In genomic region chr2:168522446-168522845, GRCh38 we compare ENCODE assay signal across 32 cellular contexts.
"Had no signal": no experiment of that assay in that cellular context is flagged by ENCODE, and none has a peak within 500 bp of the region (broad histone marks: within the 10 kb centered on the region; RNA-seq: fewer than 3 reads in every experiment).

No MANE protein-coding gene starts in this region.

- H3K4me3 Mint-ChIP-seq: activated CD4-positive, alpha-beta T cell treated with anti-CD3 and anti-CD28 coated beads, Interleukin-2, amount 10 ng/mL, durations not matched to agents 24 days and 14 days; activated CD8-positive, alpha-beta T cell treated with anti-CD3 and anti-CD28 coated beads, Interleukin-2, amount 10 ng/mL, durations not matched to agents 7 days and 5 days; activated naive CD4-positive, alpha-beta T cell treated with anti-CD3 and anti-CD28 coated beads for 36 hours; activated T-cell treated with anti-CD3 and anti-CD28 coated beads, Interleukin-2, amount 50 U/mL, for 4 hours; activated T-helper 1 cell treated with anti-CD3 and anti-CD28 coated beads, Interleukin-12 subunit alpha, Interleukin-12 subunit beta, Interleukin-2, Interleukin-4 antibody, amounts not matched to agents 30 ng/mL and 10 ng/mL and 1 ng/mL, durations not matched to agents 14 hours and 24 hours and 36 hours; T-helper 1 cell treated with Interleukin-12 subunit alpha and Interleukin-12 subunit beta and Interleukin-4 antibody, amounts not matched to agents 30 μg/mL and 1 μg/mL, for 36 hours; T-helper 2 cell treated with Interferon-gamma antibody and Interleukin-4, amounts not matched to agents 5 μg/mL and 100 μg/mL, for 36 hours had no signal

- H3K4me3 ChIP-seq: adrenal gland, body of pancreas, breast epithelium, PC-9, SJSA1 had no signal

- H3K9ac ChIP-seq: KMS-11, SK-N-SH had no signal

- H3K9me3 ChIP-seq: adrenal gland, body of pancreas, breast epithelium, SJSA1, SK-N-SH had no signal

- H3K27ac Mint-ChIP-seq: activated CD4-positive, alpha-beta T cell treated with anti-CD3 and anti-CD28 coated beads, Interleukin-2, amount 10 ng/mL, durations not matched to agents 24 days and 14 days; activated CD8-positive, alpha-beta T cell treated with anti-CD3 and anti-CD28 coated beads, Interleukin-2, amount 10 ng/mL, durations not matched to agents 7 days and 5 days; activated naive CD4-positive, alpha-beta T cell treated with anti-CD3 and anti-CD28 coated beads for 36 hours; activated naive CD4-positive, alpha-beta T cell treated with anti-CD3 and anti-CD28 coated beads, Interleukin-2, amount 50 U/mL, for 72 hours; activated T-helper 1 cell treated with anti-CD3 and anti-CD28 coated beads, Interleukin-12 subunit alpha, Interleukin-12 subunit beta, Interleukin-2, Interleukin-4 antibody, amounts not matched to agents 30 ng/mL and 10 ng/mL and 1 ng/mL, durations not matched to agents 14 hours and 24 hours and 36 hours; T-helper 1 cell treated with Interleukin-12 subunit alpha and Interleukin-12 subunit beta and Interleukin-4 antibody, amounts not matched to agents 30 μg/mL and 1 μg/mL, for 36 hours; T-helper 2 cell treated with Interferon-gamma antibody and Interleukin-4, amounts not matched to agents 5 μg/mL and 100 μg/mL, for 36 hours had no signal

- ATAC-seq: activated CD8-positive, alpha-beta T cell treated with anti-CD3 and anti-CD28 coated beads, Interleukin-2, amount 10 ng/mL, durations not matched to agents 7 days and 5 days; activated naive CD4-positive, alpha-beta T cell treated with anti-CD3 and anti-CD28 coated beads, Interleukin-2, amount 50 U/mL, for 72 hours; activated T-cell treated with anti-CD3 and anti-CD28 coated beads, Interleukin-2, amount 50 U/mL, for 4 hours; body of pancreas had no signal

- H3K27me3 Mint-ChIP-seq: activated CD4-positive, alpha-beta T cell treated with anti-CD3 and anti-CD28 coated beads, Interleukin-2, amount 10 ng/mL, durations not matched to agents 24 days and 14 days had no signal

- H3K27ac ChIP-seq: body of pancreas, breast epithelium, KMS-11, PC-9, RWPE1, SJSA1 had no signal

- H3K27me3 ChIP-seq: adrenal gland, body of pancreas, breast epithelium, SJSA1 had no signal

- DNase-seq: activated CD4-positive, alpha-beta T cell treated with anti-CD3 and anti-CD28 coated beads, Interleukin-2, amount 10 ng/mL, durations not matched to agents 24 days and 14 days; activated CD4-positive, alpha-beta T cell treated with anti-CD3 and anti-CD28 coated beads, Interleukin-2, amount 50 U/mL, for 4 hours; activated CD8-positive, alpha-beta T cell treated with anti-CD3 and anti-CD28 coated beads, Interleukin-2, amount 10 ng/mL, durations not matched to agents 7 days and 5 days; activated gamma-delta T cell treated with Interleukin-2 at 50 U/mL for 16 hours; activated naive CD4-positive, alpha-beta T cell treated with anti-CD3 and anti-CD28 coated beads for 36 hours; activated T-cell treated with anti-CD3 and anti-CD28 coated beads for 4 hours; activated T-cell treated with anti-CD3 and anti-CD28 coated beads, Interleukin-2, amount 50 U/mL, for 4 hours; adrenal gland; body of pancreas; MM.1S; MV-4-11; NCI-H1092; NCI-H146; NCI-H187; NCI-H2029 treated with DMSO at 0.1 percent for 48 hours; NCI-H2107; NCI-H2171; NCI-H510A; NCI-H526; NCI-H748 treated with DMSO at 0.1 percent for 48 hours; NK-92 treated with Interleukin-12 subunit alpha and Interleukin-12 subunit beta, amount 100 ng/mL, for 24 hours; PC-9; SHP77 treated with DMSO at 0.1 percent for 48 hours; SK-N-SH had no signal

- H3K36me3 ChIP-seq: adrenal gland, breast epithelium, SJSA1 had no signal

- H3K4me2 ChIP-seq: KMS-11, PC-9 had no signal

- H3K9me3 Mint-ChIP-seq: activated CD4-positive, alpha-beta T cell treated with anti-CD3 and anti-CD28 coated beads, Interleukin-2, amount 10 ng/mL, durations not matched to agents 24 days and 14 days; activated naive CD4-positive, alpha-beta T cell treated with anti-CD3 and anti-CD28 coated beads for 36 hours; activated naive CD4-positive, alpha-beta T cell treated with anti-CD3 and anti-CD28 coated beads, Interleukin-2, amount 50 U/mL, for 72 hours; activated T-cell treated with anti-CD3 and anti-CD28 coated beads, Interleukin-2, amount 50 U/mL, for 4 hours; activated T-helper 1 cell treated with anti-CD3 and anti-CD28 coated beads, Interleukin-12 subunit alpha, Interleukin-12 subunit beta, Interleukin-2, Interleukin-4 antibody, amounts not matched to agents 30 ng/mL and 10 ng/mL and 1 ng/mL, durations not matched to agents 14 hours and 24 hours and 36 hours; T-helper 1 cell treated with Interleukin-12 subunit alpha and Interleukin-12 subunit beta and Interleukin-4 antibody, amounts not matched to agents 30 μg/mL and 1 μg/mL, for 36 hours; T-helper 2 cell treated with Interferon-gamma antibody and Interleukin-4, amounts not matched to agents 5 μg/mL and 100 μg/mL, for 36 hours had no signal

- H2AFZ ChIP-seq: PC-9 had no signal

- H3K4me1 ChIP-seq: breast epithelium had no signal
